16 cellular contexts compared by ENCODE assay signal in the genomic region with DNA sequence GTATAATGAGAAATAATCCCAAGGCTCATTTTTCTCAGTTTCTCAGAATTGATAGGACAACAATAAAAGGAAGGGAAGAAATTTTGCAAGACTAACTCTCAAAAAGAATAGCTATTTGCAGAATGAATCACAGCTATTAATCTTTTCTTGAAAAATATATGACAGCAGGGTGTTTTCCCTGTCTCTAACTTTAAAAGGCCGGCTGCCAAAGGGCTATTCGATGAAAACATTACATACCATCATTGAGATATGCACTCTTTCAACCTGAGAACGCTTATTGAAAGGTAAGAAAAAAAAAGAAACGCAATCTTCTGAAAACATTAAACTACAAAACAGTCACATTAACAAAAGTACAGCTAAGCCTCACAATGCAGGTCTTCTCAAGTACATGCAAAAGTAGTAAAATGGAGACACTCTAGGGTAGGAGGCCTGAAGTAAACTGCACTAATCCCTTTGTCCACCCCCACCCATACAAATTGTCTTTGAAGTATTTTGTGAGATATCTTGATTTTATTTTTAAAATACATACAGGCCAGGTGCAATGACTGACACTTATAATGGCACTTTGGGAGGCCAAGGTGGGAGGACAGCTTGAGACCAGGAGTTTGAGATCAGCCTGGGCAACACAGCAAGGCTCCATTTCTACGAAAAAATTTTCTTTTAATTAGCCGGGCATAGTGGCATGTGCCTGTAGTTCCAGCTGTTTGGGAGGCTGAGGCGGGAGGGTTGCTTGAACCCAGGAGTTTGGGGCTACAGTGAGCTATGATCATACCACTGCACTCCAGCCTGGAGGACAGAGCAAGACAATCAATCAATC.
A peak's percentile ranks its signal among the peaks of the same experiment; 100 is the strongest.
DNase-seq lines count a peak whose midpoint lies in the region; ATAC-seq, FAIRE-seq and TF ChIP-seq lines count a peak whose summit lies in the region.
"Had no signal": no experiment of that assay in that cellular context is flagged by ENCODE, and none has a peak within 500 bp of the region (broad histone marks: within the 10 kb centered on the region; RNA-seq: fewer than 3 reads in every experiment).

No MANE protein-coding gene starts in this region.

- H3K27ac ChIP-seq in RWPE2 (ENCODE audit: poor library complexity, severe bottlenecking), result peak overlapping the region; percentile 91
- peak overlapping the region; percentile 45 to 81 (median 58) for H3K27ac ChIP-seq in esophagus squamous epithelium
- H3K27ac ChIP-seq in pancreas, result peak overlapping the region in 3 of 4 donors; percentile 28 to 33 (median 30)

- H3K9me3 ChIP-seq in RWPE2 (ENCODE audit: severe bottlenecking) (no peaks in the 10 kb centered on the region), esophagus squamous epithelium (no peaks in the 10 kb centered on the region), pancreas (no peaks in the 10 kb centered on the region)

- TF ChIP-seq CTCF in RWPE2 (IDR thresholded peaks at IDR 0.05; ENCODE audit: poor library complexity, severe bottlenecking) (no peak), esophagus squamous epithelium (IDR thresholded peaks at IDR 0.05) (no peak), pancreas (IDR thresholded peaks at IDR 0.05) (no peak)

- DNase-seq in GM04503 (ENCODE audit: low read depth), result peak; percentile 53
- no peak for DNase-seq in RWPE2 (ENCODE audit: low spot score)
- DNase-seq in esophagus squamous epithelium (lab: John Stamatoyannopoulos, UW), result no peak
- DNase-seq in pancreas, result no peak
- DNase-seq in iPS-NIHi7 (ENCODE audit: extremely low spot score), result no peak
- no peak for DNase-seq in DMS 273 (lab: John Stamatoyannopoulos, UW; ENCODE audit: unreplicated experiment)
- no peak for DNase-seq in activated CD4-positive, alpha-beta T cell treated with anti-CD3 and anti-CD28 coated beads for 48 hours
- DNase-seq: activated CD4-positive, alpha-beta T cell treated with anti-CD3 and anti-CD28 coated beads, Interleukin-2, amount 50 U/mL, for 4 hours; activated naive CD4-positive, alpha-beta T cell treated with Interleukin-2 at 50 U/mL for 16 hours; CD8-positive, alpha-beta T cell; hypothalamus; NCI-H1694 treated with DMSO at 0.1 percent for 48 hours; stimulated activated CD4-positive, alpha-beta T cell treated with anti-CD3 and anti-CD28 coated beads, Interleukin-4, amount 100 ng/mL, for 4 hours; stimulated activated naive CD8-positive, alpha-beta T cell treated with anti-CD3 and anti-CD28 coated beads, Interleukin-15, amount 100 ng/mL, for 72 hours; T-helper 2 cell had no signal

- no peak for TF ChIP-seq POLR2A in esophagus squamous epithelium (IDR thresholded peaks at IDR 0.05)

- H3K4me3 ChIP-seq in RWPE2 (ENCODE audit: severe bottlenecking) (no peak overlapping the region), esophagus squamous epithelium (no peak overlapping the region), pancreas (no peak overlapping the region)

- no peak for FAIRE-seq in pancreas (lab: Jason Lieb, UNC)

- ATAC-seq in RWPE2 (ENCODE audit: low read depth), result peak; percentile 77
- peak; percentile 36 to 82 (median 62) for ATAC-seq in pancreas
- ATAC-seq in GM21529 (IDR thresholded peaks at IDR 0.05; ENCODE audit: unreplicated experiment), result no peak
- ATAC-seq: CD8-positive, alpha-beta T cell; stimulated activated naive CD8-positive, alpha-beta T cell treated with anti-CD3 and anti-CD28 coated beads, Interleukin-15, amount 100 ng/mL, for 72 hours had no signal

- H3K36me3 ChIP-seq in RWPE2 (ENCODE audit: low read depth) (no peaks in the 10 kb centered on the region), esophagus squamous epithelium (no peaks in the 10 kb centered on the region), pancreas (no peaks in the 10 kb centered on the region)

- H3K27me3 ChIP-seq in RWPE2 (ENCODE audit: insufficient read depth, poor library complexity, severe bottlenecking) (no peaks in the 10 kb centered on the region), esophagus squamous epithelium (no peaks in the 10 kb centered on the region), pancreas (no peaks in the 10 kb centered on the region)

- intact Hi-C loops in esophagus squamous epithelium (cut with DNase I) (no loop called here), pancreas (cut with DNase I) (no loop called here)

- WGBS in esophagus squamous epithelium, 2 donors, result 51 to 55% methylated on average over 7 of the region's 7 CpGs
- WGBS in pancreas, 2 donors, result 41 to 50% methylated on average over 7 of the region's 7 CpGs

- H3K4me1 ChIP-seq in RWPE2 (ENCODE audit: insufficient read depth, poor library complexity, severe bottlenecking), result peaks cover 40% of the 10 kb centered on the region
- peaks cover 19 to 87% (median 53%) of the 10 kb centered on the region in 3 donors for H3K4me1 ChIP-seq in esophagus squamous epithelium
- H3K4me1 ChIP-seq in pancreas, result peaks cover 18 to 36% (median 32%) of the 10 kb centered on the region in 3 donors

Comparison
In these comparisons a context has a peak if more than half of its experiments do, and no peak if none do; other contexts are left out.
1. H3K27ac ChIP-seq: peak in every context shown above with its lines; median percentile 91 in RWPE2; 58 in esophagus squamous epithelium; 30 in pancreas.